Comparison of ENCODE assay signal across 8 cellular contexts in genomic region chr6:10747251-10747972, GRCh38. TPM values are rescaled to one million over a fixed set of nuclear protein-coding genes. Genes with fewer than 3 reads are reported as not detected.
DNase-seq lines count a peak whose midpoint lies in the region; ATAC-seq and TF ChIP-seq lines count a peak whose summit lies in the region.

TMEM14B (plus strand) TSS chr6:10747805; CDS start chr6:10749246, 1,441 bp downstream.

- H3K27ac ChIP-seq in AG04450 (ENCODE audit: low read depth, low read length) (peak within 1 kb of the TSS; percentile 22), caudate nucleus (ENCODE audit: low read depth, low read length) (peak within 1 kb of the TSS; percentile 86)

- no peak for TF ChIP-seq CTCF in AG04450 (IDR thresholded peaks at IDR 0.05; ENCODE audit: low read depth, low read length)
- no peak for TF ChIP-seq CTCF in activated B cell treated with CpG ODN at 0.5 μM for 24 hours (IDR thresholded peaks at IDR 0.05)

- H3K27ac Mint-ChIP-seq in activated B cell treated with CpG ODN at 0.5 μM for 24 hours: peak within 1 kb of the TSS; percentile 93
- H3K27ac Mint-ChIP-seq in immature natural killer cell: peak within 1 kb of the TSS; percentile 85 to 93 (median 92)

- POLR2A ChIA-PET in AG04450 (lab: Yijun Ruan, JAX): interaction anchor here (0.7 to 2.3 kb wide), 3 partner anchors 23 to 53 kb away, joined by 3 to 11 read pairs (median 3); partner anchors contain the start of genes C6orf52, PAK1IP1 and TMEM14C
- POLR2A ChIA-PET in activated B cell treated with CpG ODN at 0.5 μM for 24 hours (lab: Charles Lee): interaction anchor here (0.7 to 2.6 kb wide), 6 partner anchors 9 to 53 kb away, joined by 3 to 27 read pairs (median 6); partner anchors contain the start of genes C6orf52, PAK1IP1 and TMEM14C

- no peaks in the 10 kb centered on the region for H3K27me3 ChIP-seq in AG04450 (ENCODE audit: control insufficient read depth, insufficient read depth, low read length)

- intact Hi-C loops in activated B cell treated with CpG ODN at 0.5 μM for 24 hours (cut with micrococcal nuclease): loop anchor here (1.0 to 5.0 kb wide), 9 partner anchors 24 to 790 kb away; partner anchors contain the start of genes C6orf52, MAK, PAK1IP1 and SMIM13

- H3K9me3 Mint-ChIP-seq in activated B cell treated with CpG ODN at 0.5 μM for 24 hours: no peaks in the 10 kb centered on the region
- H3K9me3 Mint-ChIP-seq in immature natural killer cell: no peaks in the 10 kb centered on the region

- H3K4me3 ChIP-seq in AG04450 (ENCODE audit: low read depth, low read length): peak within 1 kb of the TSS; percentile 72

- H3K9me3 ChIP-seq in AG04450 (ENCODE audit: control insufficient read depth, insufficient read depth, low read length): no peaks in the 10 kb centered on the region

- CTCF ChIA-PET in AG04450 (lab: Charles Lee): interaction anchor here (0.7 to 4.1 kb wide), 4 partner anchors 12 to 829 kb away, joined by 3 to 15 read pairs (median 4); no protein-coding TSS in a partner anchor
- CTCF ChIA-PET in activated B cell treated with CpG ODN at 0.5 μM for 24 hours (lab: Charles Lee): interaction anchor here (0.7 kb wide), 1 partner anchor 236 kb away, joined by 3 read pairs; no protein-coding TSS in a partner anchor

- H3K4me1 Mint-ChIP-seq in activated B cell treated with CpG ODN at 0.5 μM for 24 hours (peaks cover 34% of the 10 kb centered on the region), immature natural killer cell (peaks cover 54 to 61% of the 10 kb centered on the region in 2 donors)

- peak within 1 kb of the TSS; percentile 95 for H3K4me3 Mint-ChIP-seq in activated B cell treated with CpG ODN at 0.5 μM for 24 hours
- H3K4me3 Mint-ChIP-seq in immature natural killer cell: peak within 1 kb of the TSS; percentile 92 to 97 (median 93)

- ATAC-seq in GM18909 (IDR thresholded peaks at IDR 0.05; ENCODE audit: poor library complexity, unreplicated experiment) (peak; percentile 96), HG03175 (IDR thresholded peaks at IDR 0.05; ENCODE audit: unreplicated experiment) (peak; percentile 94), activated B cell treated with CpG ODN at 0.5 μM for 24 hours (ENCODE audit: low read depth) (peak; percentile 98)

- peaks cover 22% of the 10 kb centered on the region for H3K36me3 Mint-ChIP-seq in activated B cell treated with CpG ODN at 0.5 μM for 24 hours (ENCODE audit: low read depth)
- peaks cover 0 to 12% (median 0%) of the 10 kb centered on the region in 3 donors for H3K36me3 Mint-ChIP-seq in immature natural killer cell

- peak; percentile 87 for DNase-seq in AG04450 (ENCODE audit: low read depth, low spot score)
- peak; percentile 94 for DNase-seq in NCI-H226
- peak; percentile 100 for DNase-seq in activated B cell treated with CpG ODN at 0.5 μM for 24 hours
- DNase-seq in caudate nucleus (lab: John Stamatoyannopoulos, UW): peak; percentile 77 to 99 (median 97)
- DNase-seq in immature natural killer cell: peak; percentile 98
- peak; percentile 100 for DNase-seq in stimulated activated CD4-positive, alpha-beta T cell treated with anti-CD3 and anti-CD28 coated beads, Interleukin-12 subunit alpha, Interleukin-12 subunit beta, amount 100 ng/mL, for 24 hours (ENCODE audit: low read depth in 2 of 2)

- H3K27me3 Mint-ChIP-seq in activated B cell treated with CpG ODN at 0.5 μM for 24 hours: no peaks in the 10 kb centered on the region
- H3K27me3 Mint-ChIP-seq in immature natural killer cell (ENCODE audit: low read depth in 3 of 3): peaks cover 9 to 35% (median 23%) of the 10 kb centered on the region in 3 donors

RNA-seq across cellular contexts. Expression of gene TMEM14B, which starts in this region (rescaled TPM):
- polyA plus RNA-seq in AG04450 (2011; rRNA removed) (104 and 148 TPM in 2 replicates), immature natural killer cell (100 to 1,000 TPM; 111 to 183 (median 126) TPM)
- 30.5 and 34.9 TPM in 2 replicates for polyA minus RNA-seq in AG04450 (2011; rRNA and poly(A)+ RNA removed)
- total RNA-seq in activated B cell treated with CpG ODN at 0.5 μM for 24 hours: 60.3 and 63.4 TPM in 2 replicates

Comparison
In these comparisons a context has a peak if more than half of its experiments do, and no peak if none do; other contexts are left out.
1. Peak in every context shown above with its lines: DNase-seq, ATAC-seq, H3K4me3 ChIP-seq and H3K27ac ChIP-seq.